Comparison of ENCODE assay signal across 15 cellular contexts in the genomic region with DNA sequence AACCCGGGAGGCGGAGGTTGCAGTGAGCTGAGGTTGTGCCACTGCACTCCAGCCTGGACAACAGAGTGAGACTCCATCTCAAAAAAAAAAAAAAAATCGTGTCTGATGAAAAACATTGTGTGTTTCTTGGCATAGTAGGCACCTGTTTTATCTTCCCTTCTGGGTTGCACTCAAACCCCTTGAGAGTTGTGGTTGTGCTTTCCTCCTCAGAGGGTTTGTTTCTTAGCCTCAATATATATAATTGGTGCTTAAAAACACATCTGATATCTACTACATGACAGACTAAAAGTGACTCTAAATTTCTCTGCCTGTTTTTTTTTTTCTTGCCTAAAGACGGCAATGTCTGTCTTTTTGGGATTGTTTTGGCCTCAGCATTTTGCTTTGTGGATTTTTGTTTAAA. TPM values are rescaled to one million over a fixed set of nuclear protein-coding genes. Genes with fewer than 3 reads are reported as not detected.
DNase-seq lines count a peak whose midpoint lies in the region; ATAC-seq, FAIRE-seq and TF ChIP-seq lines count a peak whose summit lies in the region.
"Had no signal": no experiment of that assay in that cellular context is flagged by ENCODE, and none has a peak within 500 bp of the region (broad histone marks: within the 10 kb centered on the region; RNA-seq: fewer than 3 reads in every experiment).

No MANE protein-coding gene starts in this region.

- peaks cover 97% of the 10 kb centered on the region for H3K79me2 ChIP-seq in PC-9 (ENCODE audit: low read depth)

- POLR2A ChIA-PET in PC-9 (lab: Charles Lee; ENCODE audit: unreplicated experiment), result no interaction called here

- no peaks in the 10 kb centered on the region for H3K9me2 ChIP-seq in PC-9 (ENCODE audit: insufficient read depth)

- no TSS peak for BruUV-seq in PC-9 (replicated peaks; lab: Mats Ljungman, UMichigan)

- H3K9me3 ChIP-seq in ascending aorta (no peaks in the 10 kb centered on the region), PC-9 (ENCODE audit: insufficient read depth, low read depth) (no peaks in the 10 kb centered on the region)
- H3K9me3 ChIP-seq: BE2C, prostate gland had no signal

- no peak overlapping the region for H3K4me2 ChIP-seq in PC-9

- FAIRE-seq in GM12892 (lab: Jason Lieb, UNC), result peak; percentile 69
- FAIRE-seq: TTC549 had no signal

- TF ChIP-seq CTCF in ascending aorta (IDR thresholded peaks at IDR 0.05) (no peak), PC-9 (conservative IDR thresholded peaks at IDR 0.05) (no peak)

- H3K27ac ChIP-seq in ascending aorta (peak overlapping the region; percentile 60 to 95), PC-9 (no peak overlapping the region)
- H3K27ac ChIP-seq: prostate gland had no signal

- ATAC-seq in GM19468 (IDR thresholded peaks at IDR 0.05; ENCODE audit: extremely low read depth, unreplicated experiment) (peak; percentile 30), HG03095 (IDR thresholded peaks at IDR 0.05; ENCODE audit: unreplicated experiment) (peak; percentile 34)

- H3K27me3 ChIP-seq in ascending aorta, result no peaks in the 10 kb centered on the region
- no peaks in the 10 kb centered on the region for H3K27me3 ChIP-seq in PC-9 (ENCODE audit: insufficient read depth, low read depth)
- H3K27me3 ChIP-seq: BE2C had no signal

- H4K20me1 ChIP-seq in PC-9 (ENCODE audit: insufficient read depth), result peaks cover 20% of the 10 kb centered on the region

- peaks cover 20% of the 10 kb centered on the region for H3F3A ChIP-seq in PC-9 (ENCODE audit: insufficient read depth, low read depth)

- intact Hi-C loops in ascending aorta (cut with DNase I), result no loop called here
- intact Hi-C loops in PC-9 (cut with micrococcal nuclease; ENCODE audit: unreplicated experiment), result no loop called here

- CTCF ChIA-PET in PC-9 (lab: Charles Lee), result no interaction called here

- H3K4me1 ChIP-seq in ascending aorta (peaks cover 16 to 56% of the 10 kb centered on the region in 2 donors), PC-9 (replicated peaks; ENCODE audit: insufficient read depth) (peaks cover 19% of the 10 kb centered on the region)
- H3K4me1 ChIP-seq: BE2C, prostate gland had no signal

- no peak overlapping the region for H2AFZ ChIP-seq in PC-9

- H3K36me3 ChIP-seq in ascending aorta (peaks cover 4 to 11% of the 10 kb centered on the region in 2 donors), PC-9 (ENCODE audit: low read depth) (peaks cover 24% of the 10 kb centered on the region)
- H3K36me3 ChIP-seq: BE2C, prostate gland had no signal

- TF ChIP-seq POLR2A in GM12892 (IDR thresholded peaks at IDR 0.05; ENCODE audit: low read depth, low read length), result no peak

- DNase-seq in GM12892 (ENCODE audit: insufficient read length) (no peak), ascending aorta (ENCODE audit: low spot score in 2 of 2) (no peak), PC-9 (no peak), NCI-H1092 (lab: John Stamatoyannopoulos, UW) (no peak)
- DNase-seq in central memory CD4-positive, alpha-beta T cell, result no peak
- no peak for DNase-seq in stimulated activated CD8-positive, alpha-beta memory T cell treated with anti-CD3 and anti-CD28 coated beads, Interleukin-4, amount 100 ng/mL, for 48 hours
- DNase-seq: activated T-cell treated with anti-CD3 and anti-CD28 coated beads for 4 hours, BE2C, cerebellar nuclear complex, NCI-H1105 treated with DMSO at 0.1 percent for 48 hours had no signal

- no peak overlapping the region for H3K4me3 ChIP-seq in ascending aorta
- no peak overlapping the region for H3K4me3 ChIP-seq in PC-9
- H3K4me3 ChIP-seq: lung, prostate gland had no signal

RNA-seq across cellular contexts. Expression of a gene that starts 7.6 kb away (rescaled TPM):
- polyA plus RNA-seq in GM12892 (2012; ENCODE audit: missing spikeins), result 2.7 TPM
- total RNA-seq in ascending aorta (6.5 TPM), PC-9 (2021) (53.9 and 66.0 TPM in 2 replicates)

RNA-seq across cellular contexts. Expression of a gene that starts 35.7 kb away (rescaled TPM):
- 4,883 TPM for polyA plus RNA-seq in GM12892 (2012; ENCODE audit: missing spikeins)
- total RNA-seq in ascending aorta (1,680 TPM), PC-9 (2021) (1,784 and 1,876 TPM in 2 replicates)

RNA-seq across cellular contexts. Expression of a gene that starts 35.9 kb away (rescaled TPM):
- 8.4 TPM for polyA plus RNA-seq in GM12892 (2012; ENCODE audit: missing spikeins)
- total RNA-seq in ascending aorta, result 8.7 TPM
- 8.6 and 12.6 TPM in 2 replicates for total RNA-seq in PC-9 (2021)
